ENCODE assay signal across 8 cellular contexts in genomic region chr7:77651544-77652162, GRCh38. TPM values are rescaled to one million over a fixed set of nuclear protein-coding genes. Genes with fewer than 3 reads are reported as not detected.
DNase-seq lines count a peak whose midpoint lies in the region; ATAC-seq and TF ChIP-seq lines count a peak whose summit lies in the region.

No MANE protein-coding gene starts in this region.

- H3K79me1 ChIP-seq in H9 (ENCODE audit: insufficient read depth, low read depth, low read length, poor library complexity, severe bottlenecking) (no peaks in the 10 kb centered on the region), mesendoderm (ENCODE audit: low read length) (no peaks in the 10 kb centered on the region)

- H3K4me1 Mint-ChIP-seq in H9, result no peaks in the 10 kb centered on the region

- H3K23ac ChIP-seq in H9 (ENCODE audit: insufficient read length, low read depth, low read length) (no peak overlapping the region), mesendoderm (ENCODE audit: low read length) (no peak overlapping the region)

- peaks cover 15% of the 10 kb centered on the region for H3K36me3 ChIP-seq in PC-3 (ENCODE audit: low read depth, low read length)
- H3K36me3 ChIP-seq in mesendoderm (ENCODE audit: control insufficient read depth, insufficient read depth, low read length), result peaks cover 1% of the 10 kb centered on the region

- H2AFZ ChIP-seq in H9 (ENCODE audit: low read length) (no peak overlapping the region), PC-3 (ENCODE audit: low read length) (no peak overlapping the region)

- H3K79me2 ChIP-seq in H9 (ENCODE audit: insufficient read depth, low read length) (no peaks in the 10 kb centered on the region), PC-3 (ENCODE audit: low read length) (no peaks in the 10 kb centered on the region), mesendoderm (ENCODE audit: control insufficient read depth, insufficient read depth, low read length) (no peaks in the 10 kb centered on the region)

- H3K4me3 ChIP-seq in PC-3 (ENCODE audit: low read length), result no peak overlapping the region
- H3K4me3 ChIP-seq in choroid plexus epithelial cell (ENCODE audit: low read depth, low read length), result no peak overlapping the region
- H3K4me3 ChIP-seq in mesendoderm (ENCODE audit: low read length), result no peak overlapping the region

- H3K36me3 Mint-ChIP-seq in H9 (ENCODE audit: insufficient read depth in 1 of 3, low read depth in 3 of 3), result peaks cover 7 to 40% (median 9%) of the 10 kb centered on the region in 3 experiments; a peak in 6 of 7 replicates

- DNase-seq in DMS 273 (lab: John Stamatoyannopoulos, UW; ENCODE audit: unreplicated experiment) (peak; percentile 73), DMS 273 treated with DMSO at 0.1 percent for 48 hours (lab: John Stamatoyannopoulos, UW) (no peak), H9 (no peak), PC-3 (peak; percentile 55), choroid plexus epithelial cell (ENCODE audit: low read depth) (peak; percentile 66), mesendoderm (peak; percentile 44)

- H4K20me1 ChIP-seq in H9 (ENCODE audit: control insufficient read depth, insufficient read depth, insufficient read length) (no peaks in the 10 kb centered on the region), PC-3 (ENCODE audit: low read length) (no peaks in the 10 kb centered on the region)

- H2AK5ac ChIP-seq in H9 (ENCODE audit: insufficient read length, low read length), result no peak overlapping the region
- no peak overlapping the region for H2AK5ac ChIP-seq in mesendoderm (ENCODE audit: low read length)

- H3K27me3 Mint-ChIP-seq in H9 (ENCODE audit: low read depth), result peaks cover 1% of the 10 kb centered on the region; the same call in 1 of the 2 replicates

- H3K27ac ChIP-seq in H9 (ENCODE audit: insufficient read length, low read depth, low read length), result no peak overlapping the region
- no peak overlapping the region for H3K27ac ChIP-seq in PC-3 (ENCODE audit: low read length)
- no peak overlapping the region for H3K27ac ChIP-seq in mesendoderm (ENCODE audit: low read depth, low read length)

- POLR2A ChIA-PET in PC-3 (lab: Charles Lee; ENCODE audit: unreplicated experiment), result no interaction called here

- H4K5ac ChIP-seq in H9 (ENCODE audit: insufficient read length, low read depth, low read length), result no peak overlapping the region
- H4K5ac ChIP-seq in mesendoderm (ENCODE audit: low read length), result no peak overlapping the region

- H3K18ac ChIP-seq in H9 (ENCODE audit: insufficient read length, low read depth, low read length), result no peak overlapping the region
- H3K18ac ChIP-seq in mesendoderm (ENCODE audit: low read length), result no peak overlapping the region

- H2BK20ac ChIP-seq in H9 (ENCODE audit: low read depth, low read length, poor library complexity, severe bottlenecking), result no peak overlapping the region

- no peak overlapping the region for H2BK12ac ChIP-seq in H9 (ENCODE audit: insufficient read length, low read depth, low read length)

- H2BK120ac ChIP-seq in H9 (ENCODE audit: low read depth, low read length, poor library complexity, severe bottlenecking), result no peak overlapping the region
- no peak overlapping the region for H2BK120ac ChIP-seq in mesendoderm (ENCODE audit: low read depth, low read length)

- no CpG with 5 or more reads among the region's 3 CpGs for WGBS in H9 (ENCODE audit: extremely low coverage, insufficient read length, low lambda C conversion rate)
- no CpG with 5 or more reads among the region's 3 CpGs for WGBS in mesendoderm (ENCODE audit: extremely low coverage, insufficient coverage, low lambda C conversion rate)

- H2BK15ac ChIP-seq in H9 (ENCODE audit: low read depth, low read length) (no peak overlapping the region), mesendoderm (replicated peaks; ENCODE audit: low read depth) (no peak overlapping the region)

- CTCF ChIA-PET in PC-3 (lab: Charles Lee), result interaction anchor here (0.5 to 1.2 kb wide), 8 partner anchors 16 to 293 kb away, joined by 3 to 6 read pairs (median 4); no protein-coding TSS in a partner anchor

- H3K9me3 Mint-ChIP-seq in H9, result no peaks in the 10 kb centered on the region

- H3K27ac Mint-ChIP-seq in H9, result no peak overlapping the region

- H4K91ac ChIP-seq in H9 (ENCODE audit: insufficient read length, low read depth, low read length), result no peak overlapping the region

- H3T11ph ChIP-seq in H9 (ENCODE audit: low read length), result no peak overlapping the region

- H3F3A ChIP-seq in PC-3 (ENCODE audit: low read length, unreplicated experiment), result no peaks in the 10 kb centered on the region

- H3K14ac ChIP-seq in H9 (ENCODE audit: insufficient read depth, low read length), result no peak overlapping the region

- H3K4ac ChIP-seq in H9 (ENCODE audit: low read depth, low read length) (no peak overlapping the region), mesendoderm (ENCODE audit: low read depth, low read length) (no peak overlapping the region)

- TF ChIP-seq CTCF in H9 (conservative IDR thresholded peaks at IDR 0.05) (peak; percentile 80), PC-3 (conservative IDR thresholded peaks at IDR 0.05; ENCODE audit: low read depth, low read length) (peak; percentile 79), choroid plexus epithelial cell (conservative IDR thresholded peaks at IDR 0.05; ENCODE audit: low read depth, low read length) (peak; percentile 74)

- H4K8ac ChIP-seq in H9 (replicated peaks; ENCODE audit: insufficient read length, low read depth, low read length), result no peak overlapping the region
- no peak overlapping the region for H4K8ac ChIP-seq in mesendoderm (ENCODE audit: low read depth, low read length)

- H3K56ac ChIP-seq in H9 (ENCODE audit: insufficient read length, low read depth, low read length), result no peak overlapping the region
- H3K56ac ChIP-seq in mesendoderm (ENCODE audit: low read length), result no peak overlapping the region

- BruUV-seq in PC-3 (replicated peaks; lab: Mats Ljungman, UMichigan), result no TSS peak

- H3K4me3 Mint-ChIP-seq in H9, result no peak overlapping the region

- H3K9me3 ChIP-seq in H9 (ENCODE audit: control insufficient read depth, low read depth, low read length), result no peaks in the 10 kb centered on the region
- H3K9me3 ChIP-seq in PC-3 (ENCODE audit: low read length), result no peaks in the 10 kb centered on the region

- intact Hi-C loops in PC-3 (cut with micrococcal nuclease), result loop anchor here (5.0 kb wide), 1 partner anchor 281 kb away; no protein-coding TSS in a partner anchor

- H3K4me1 ChIP-seq in H9 (ENCODE audit: insufficient read depth, low read length) (no peaks in the 10 kb centered on the region), PC-3 (ENCODE audit: insufficient read depth, low read length) (0 out of 2 replicates have a peak, but pooled peaks cover 5% of the 10 kb centered on the region), mesendoderm (ENCODE audit: control insufficient read depth, low read depth, low read length) (no peaks in the 10 kb centered on the region)

- no peak overlapping the region for H2BK5ac ChIP-seq in H9 (ENCODE audit: insufficient read length, low read length)
- no peak overlapping the region for H2BK5ac ChIP-seq in mesendoderm (ENCODE audit: low read length)

- no peaks in the 10 kb centered on the region for H3K9me2 ChIP-seq in PC-3 (replicated peaks; ENCODE audit: low read length)

- H3K23me2 ChIP-seq in H9 (ENCODE audit: insufficient read length, low read depth, low read length, poor library complexity, severe bottlenecking), result no peaks in the 10 kb centered on the region

- H3K27me3 ChIP-seq in H9 (ENCODE audit: insufficient read depth, low read length) (no peaks in the 10 kb centered on the region), PC-3 (ENCODE audit: low read length) (no peaks in the 10 kb centered on the region), mesendoderm (ENCODE audit: insufficient read depth, low read length, poor library complexity) (no peaks in the 10 kb centered on the region)

- H3K4me2 ChIP-seq in H9 (ENCODE audit: insufficient read depth, insufficient read length, low read length) (no peak overlapping the region), PC-3 (ENCODE audit: low read length) (no peak overlapping the region), mesendoderm (ENCODE audit: low read length) (no peak overlapping the region)

- H3K9ac ChIP-seq in H9 (ENCODE audit: extremely low read depth, insufficient read length, low read length) (no peak overlapping the region), PC-3 (ENCODE audit: low read length) (no peak overlapping the region), mesendoderm (ENCODE audit: low read length) (no peak overlapping the region)

- ATAC-seq in PC-3 (no peak), HG03097 (IDR thresholded peaks at IDR 0.05; ENCODE audit: low FRiP score, unreplicated experiment) (no peak), HG02973 (IDR thresholded peaks at IDR 0.05; ENCODE audit: unreplicated experiment) (no peak)

RNA-seq across cellular contexts. Expression of gene RSBN1L, which starts 44.6 kb away (rescaled TPM):
- total RNA-seq in H9 (2021), result 20.6 and 20.7 TPM in 2 replicates
- 6.9 and 11.2 TPM in 2 replicates for total RNA-seq in PC-3 (2014; rRNA removed)
- polyA plus RNA-seq in mesendoderm (2013, experiment 1 of 2), result 10.8 TPM
- polyA plus RNA-seq in mesendoderm (2013, experiment 2 of 2), result 10.7 TPM

Comparison
In these comparisons a context has a peak if more than half of its experiments do, and no peak if none do; other contexts are left out.
1. DNase-seq: peak in DMS 273 (single experiment), PC-3 (single experiment), choroid plexus epithelial cell (single experiment) and mesendoderm (single experiment); none in DMS 273 treated with DMSO at 0.1 percent for 48 hours (single experiment) and H9 (single experiment).
2. Peak in every context shown above with its lines, with median percentiles within 50 percentile points of each other: CTCF ChIP-seq.